In genomic region chr6:159979136-159979874, GRCh38 we compare ENCODE assay signal across 9 cellular contexts. TPM values are rescaled to one million over a fixed set of nuclear protein-coding genes. Genes with fewer than 3 reads are reported as not detected.
DNase-seq lines count a peak whose midpoint lies in the region; ATAC-seq, FAIRE-seq and TF ChIP-seq lines count a peak whose summit lies in the region.
"Had no signal": no experiment of that assay in that cellular context is flagged by ENCODE, and none has a peak within 500 bp of the region (broad histone marks: within the 10 kb centered on the region; RNA-seq: fewer than 3 reads in every experiment).

No MANE protein-coding gene starts in this region.

- TF ChIP-seq POLR2A in esophagus muscularis mucosa (IDR thresholded peaks at IDR 0.05; ENCODE audit: low read depth) = no peak

- FAIRE-seq in small intestine (lab: Jason Lieb, UNC) = no peak

- H3K9me3 ChIP-seq in esophagus muscularis mucosa = no peaks in the 10 kb centered on the region
- no peaks in the 10 kb centered on the region for H3K9me3 ChIP-seq in small intestine (ENCODE audit: control insufficient read depth, low read depth)

- TF ChIP-seq EP300 in esophagus muscularis mucosa (IDR thresholded peaks at IDR 0.05) = no peak

- H3K36me3 ChIP-seq in esophagus muscularis mucosa = no peaks in the 10 kb centered on the region
- H3K36me3 ChIP-seq in small intestine (ENCODE audit: control insufficient read depth in 2 of 2, insufficient read depth in 2 of 2, low read length in 2 of 2) = no peaks in the 10 kb centered on the region

- DNase-seq in NCI-H2196 (lab: John Stamatoyannopoulos, UW; ENCODE audit: unreplicated experiment) = peak; percentile 16
- DNase-seq in NCI-H2196 treated with DMSO at 0.1 percent for 48 hours (lab: John Stamatoyannopoulos, UW; ENCODE audit: unreplicated experiment) = no peak
- peak; percentile 17 for DNase-seq in NCI-H146 treated with DMSO at 0.1 percent for 48 hours (lab: John Stamatoyannopoulos, UW; ENCODE audit: unreplicated experiment)
- DNase-seq in activated CD8-positive, alpha-beta memory T cell treated with anti-CD3 and anti-CD28 coated beads for 1 hour (ENCODE audit: extremely low read depth in 1 of 2, low read depth in 1 of 2) = peak; percentile 25 to 34
- no peak for DNase-seq in esophagus muscularis mucosa (ENCODE audit: extremely low spot score)
- no peak for DNase-seq in small intestine
- DNase-seq in middle frontal gyrus (ENCODE audit: extremely low spot score, low spot score) = no peak

- intact Hi-C loops in esophagus muscularis mucosa (cut with DNase I) = loop anchor here (10.0 kb wide), 1 partner anchor 185 kb away; the partner anchor contains the start of gene MRPL18

- H3K27me3 ChIP-seq in esophagus muscularis mucosa (no peaks in the 10 kb centered on the region), small intestine (ENCODE audit: control insufficient read depth in 2 of 2, insufficient read depth in 2 of 2, low read length in 2 of 2) (no peaks in the 10 kb centered on the region)
- H3K27me3 ChIP-seq: dorsolateral prefrontal cortex had no signal

- WGBS in esophagus muscularis mucosa = 78% methylated on average over 11 of the region's 11 CpGs
- 70 to 78% (median 74%) methylated on average over 11 of the region's 11 CpGs for WGBS in small intestine, 3 donors

- no peak for TF ChIP-seq CTCF in esophagus muscularis mucosa (IDR thresholded peaks at IDR 0.05)

- H3K4me3 ChIP-seq in esophagus muscularis mucosa (no peak overlapping the region), small intestine (ENCODE audit: low read depth in 1 of 2, low read length in 2 of 2) (no peak overlapping the region)
- H3K4me3 ChIP-seq: dorsolateral prefrontal cortex had no signal

- H3K4me1 ChIP-seq in esophagus muscularis mucosa = peaks cover 72 to 87% (median 79%) of the 10 kb centered on the region in 4 donors
- peaks cover 9 to 49% of the 10 kb centered on the region in 2 donors for H3K4me1 ChIP-seq in small intestine (ENCODE audit: control insufficient read depth in 2 of 2, insufficient read depth in 1 of 2, low read depth in 1 of 2, low read length in 1 of 2)

- ATAC-seq in HG02884 (IDR thresholded peaks at IDR 0.05; ENCODE audit: unreplicated experiment) = peak; percentile 53

- H3K27ac ChIP-seq in esophagus muscularis mucosa (replicated peaks in 1 of 4) (peak overlapping the region in 3 of 4 donors; percentile 10 to 24 (median 12)), small intestine (ENCODE audit: low read depth in 1 of 2, low read length in 1 of 2) (peak overlapping the region; percentile 16 to 28)

RNA-seq across cellular contexts. Expression of gene IGF2R, which starts 10.4 kb away (rescaled TPM):
- 10 to 100 TPM; 43.6 to 75.3 (median 58.4) TPM for total RNA-seq in esophagus muscularis mucosa
- 10 to 100 TPM in 1 of 3 donors, 1 to 10 TPM in 2; 4.9 to 23.6 (median 5.9) TPM for polyA plus RNA-seq in small intestine

Comparison
In these comparisons a context has a peak if more than half of its experiments do, and no peak if none do; other contexts are left out.
1. DNase-seq: peak in NCI-H2196 (single experiment), NCI-H146 treated with DMSO at 0.1 percent for 48 hours (single experiment) and activated CD8-positive, alpha-beta memory T cell treated with anti-CD3 and anti-CD28 coated beads for 1 hour (2 of 2); none in NCI-H2196 treated with DMSO at 0.1 percent for 48 hours (single experiment), esophagus muscularis mucosa (single experiment), small intestine (single experiment) and middle frontal gyrus (single experiment).